11 cellular contexts compared by ENCODE assay signal in the genomic region with DNA sequence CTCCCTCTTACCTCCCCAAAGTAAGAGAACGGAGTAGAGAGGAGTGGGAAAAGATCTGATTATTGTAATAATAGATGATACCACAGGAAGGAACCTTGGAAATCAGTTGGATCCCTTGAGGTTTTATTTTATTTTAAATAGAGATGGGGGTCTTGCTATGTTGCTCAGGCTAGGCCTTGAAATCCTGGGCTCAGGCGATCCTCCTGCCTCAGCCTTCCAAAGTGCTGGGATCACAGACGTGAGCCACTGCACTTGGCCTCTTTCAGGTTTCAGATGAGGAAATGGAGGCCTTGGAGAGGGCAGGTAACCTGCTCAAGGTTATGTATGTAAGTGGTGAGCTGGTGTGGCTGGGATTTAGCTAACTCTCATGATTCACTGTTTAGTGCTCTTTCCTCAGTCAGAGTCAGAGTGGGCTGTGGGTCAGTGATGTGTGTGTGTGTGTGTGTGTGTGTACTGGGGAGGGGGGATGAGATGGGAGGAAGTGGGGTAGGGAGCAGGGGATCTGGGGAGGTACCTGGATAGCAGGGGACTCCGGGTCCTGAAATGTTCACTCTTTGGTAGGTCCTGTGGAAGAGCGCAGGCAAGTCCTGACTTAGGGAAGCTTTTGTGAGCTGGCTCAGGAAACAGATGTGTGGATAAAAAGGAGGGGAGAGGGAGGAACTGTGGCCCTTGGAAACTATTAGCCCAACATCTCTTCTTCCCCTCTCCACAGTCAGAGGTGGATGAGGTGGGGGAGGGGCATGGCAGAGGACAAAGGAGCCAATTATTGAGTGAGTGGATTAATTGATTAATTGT. TPM values are rescaled to one million over a fixed set of nuclear protein-coding genes. Genes with fewer than 3 reads are reported as not detected.
DNase-seq lines count a peak whose midpoint lies in the region; ATAC-seq and TF ChIP-seq lines count a peak whose summit lies in the region.
"Had no signal": no experiment of that assay in that cellular context is flagged by ENCODE, and none has a peak within 500 bp of the region (broad histone marks: within the 10 kb centered on the region; RNA-seq: fewer than 3 reads in every experiment).

No MANE protein-coding gene starts in this region.

- H4K20me1 ChIP-seq in OCI-LY3 (ENCODE audit: insufficient read depth, low read length) (no peaks in the 10 kb centered on the region), hepatocyte (ENCODE audit: insufficient read depth, poor library complexity, severe bottlenecking) (no peaks in the 10 kb centered on the region), smooth muscle cell (ENCODE audit: low read depth) (no peaks in the 10 kb centered on the region)

- peaks cover 73% of the 10 kb centered on the region for H3K4me1 ChIP-seq in OCI-LY3 (ENCODE audit: low read length)
- peaks cover 4% of the 10 kb centered on the region for H3K4me1 ChIP-seq in hepatocyte (ENCODE audit: insufficient read depth)
- H3K4me1 ChIP-seq in smooth muscle cell (ENCODE audit: low read depth), result peaks cover 15% of the 10 kb centered on the region
- H3K4me1 ChIP-seq: colonic mucosa had no signal

- TF ChIP-seq CTCF in OCI-LY3 (IDR thresholded peaks at IDR 0.05; ENCODE audit: low read depth, low read length) (no peak), hepatocyte (IDR thresholded peaks at IDR 0.05; ENCODE audit: poor library complexity) (no peak), smooth muscle cell (IDR thresholded peaks at IDR 0.05; ENCODE audit: borderline replicate concordance, insufficient read depth, poor library complexity, severe bottlenecking) (no peak)

- H3K4me3 ChIP-seq in OCI-LY3 (ENCODE audit: low read length), result peak overlapping the region; percentile 76
- no peak overlapping the region for H3K4me3 ChIP-seq in hepatocyte
- H3K4me3 ChIP-seq in smooth muscle cell, result no peak overlapping the region
- H3K4me3 ChIP-seq: colonic mucosa, sigmoid colon had no signal

- DNase-seq in activated CD4-positive, alpha-beta T cell treated with anti-CD3 and anti-CD28 coated beads, Interleukin-2, amount 10 ng/mL, durations not matched to agents 24 days and 14 days, result no peak
- no peak for DNase-seq in activated CD4-positive, alpha-beta T cell treated with anti-CD3 and anti-CD28 coated beads for 48 hours
- no peak for DNase-seq in hepatocyte (ENCODE audit: low spot score)
- no peak for DNase-seq in smooth muscle cell (lab: John Stamatoyannopoulos, UW; ENCODE audit: unreplicated experiment)
- DNase-seq in Right ventricle myocardium inferior (ENCODE audit: missing footprints), result no peak
- no peak for DNase-seq in effector CD4-positive, alpha-beta T cell

- H3K36me3 ChIP-seq in OCI-LY3 (replicated peaks; ENCODE audit: low read depth, low read length) (no peaks in the 10 kb centered on the region), hepatocyte (replicated peaks; ENCODE audit: insufficient read depth, low read depth) (no peaks in the 10 kb centered on the region), smooth muscle cell (ENCODE audit: low read depth) (no peaks in the 10 kb centered on the region)
- H3K36me3 ChIP-seq: colonic mucosa, sigmoid colon had no signal

- peak overlapping the region; percentile 56 for H3K9ac ChIP-seq in OCI-LY3 (ENCODE audit: low read length)
- H3K9ac ChIP-seq in smooth muscle cell (ENCODE audit: low read depth), result no peak overlapping the region
- H3K9ac ChIP-seq: SK-N-SH had no signal

- H3F3A ChIP-seq in smooth muscle cell (ENCODE audit: low read depth), result no peaks in the 10 kb centered on the region

- no peaks in the 10 kb centered on the region for H3K36me3 Mint-ChIP-seq in activated CD4-positive, alpha-beta T cell treated with anti-CD3 and anti-CD28 coated beads, Interleukin-2, amount 10 ng/mL, durations not matched to agents 24 days and 14 days (ENCODE audit: low read depth)

- peak overlapping the region; percentile 97 for H3K4me2 ChIP-seq in OCI-LY3 (ENCODE audit: low read length)
- H3K4me2 ChIP-seq in hepatocyte, result peak overlapping the region; percentile 48
- H3K4me2 ChIP-seq in smooth muscle cell, result peak overlapping the region; percentile 79
- H3K4me2 ChIP-seq: SK-N-SH had no signal

- no peaks in the 10 kb centered on the region for H3K9me3 ChIP-seq in OCI-LY3 (ENCODE audit: insufficient read depth, low read length)
- H3K9me3 ChIP-seq in hepatocyte (ENCODE audit: low read depth), result no peaks in the 10 kb centered on the region
- no peaks in the 10 kb centered on the region for H3K9me3 ChIP-seq in smooth muscle cell (replicated peaks; ENCODE audit: low read depth)
- H3K9me3 ChIP-seq: colonic mucosa, sigmoid colon, SK-N-SH had no signal

- 82% methylated on average over 5 of the region's 5 CpGs for WGBS in hepatocyte (ENCODE audit: low lambda C conversion rate, missing lambda C conversion rate)
- WGBS in smooth muscle cell (ENCODE audit: low lambda C conversion rate), result 72% methylated on average over 5 of the region's 5 CpGs

- no peaks in the 10 kb centered on the region for H3K9me2 ChIP-seq in hepatocyte (replicated peaks; ENCODE audit: insufficient read depth)
- H3K9me2 ChIP-seq: SK-N-SH had no signal

- intact Hi-C loops in activated CD4-positive, alpha-beta T cell treated with anti-CD3 and anti-CD28 coated beads, Interleukin-2, amount 10 ng/mL, durations not matched to agents 24 days and 14 days (cut with micrococcal nuclease), result loop anchor here (1.0 to 5.0 kb wide), 2 partner anchors 10 to 129 kb away; a partner anchor contains a TSS
- intact Hi-C loops in Right ventricle myocardium inferior (cut with DNase I), result no loop called here

- peaks cover 33% of the 10 kb centered on the region for H3K4me1 Mint-ChIP-seq in activated CD4-positive, alpha-beta T cell treated with anti-CD3 and anti-CD28 coated beads, Interleukin-2, amount 10 ng/mL, durations not matched to agents 24 days and 14 days

- peaks cover 36% of the 10 kb centered on the region for H3K27me3 Mint-ChIP-seq in activated CD4-positive, alpha-beta T cell treated with anti-CD3 and anti-CD28 coated beads, Interleukin-2, amount 10 ng/mL, durations not matched to agents 24 days and 14 days

- H3K27me3 ChIP-seq in OCI-LY3 (ENCODE audit: low read depth, low read length) (peaks cover 58% of the 10 kb centered on the region), hepatocyte (peaks cover 77% of the 10 kb centered on the region), smooth muscle cell (ENCODE audit: low read depth) (peaks cover 86% of the 10 kb centered on the region)

- H3K4me3 Mint-ChIP-seq in activated CD4-positive, alpha-beta T cell treated with anti-CD3 and anti-CD28 coated beads, Interleukin-2, amount 10 ng/mL, durations not matched to agents 24 days and 14 days, result peak overlapping the region; percentile 12

- peak overlapping the region; percentile 68 for H3K27ac Mint-ChIP-seq in activated CD4-positive, alpha-beta T cell treated with anti-CD3 and anti-CD28 coated beads, Interleukin-2, amount 10 ng/mL, durations not matched to agents 24 days and 14 days

- no peak for ATAC-seq in Right ventricle myocardium inferior
- no peak for ATAC-seq in HG02840 (IDR thresholded peaks at IDR 0.05; ENCODE audit: low FRiP score, unreplicated experiment)

- H3K9me3 Mint-ChIP-seq in activated CD4-positive, alpha-beta T cell treated with anti-CD3 and anti-CD28 coated beads, Interleukin-2, amount 10 ng/mL, durations not matched to agents 24 days and 14 days, result no peaks in the 10 kb centered on the region

- H3K27ac ChIP-seq in OCI-LY3 (ENCODE audit: low read length) (no peak overlapping the region), hepatocyte (no peak overlapping the region), smooth muscle cell (ENCODE audit: low read depth) (no peak overlapping the region)
- H3K27ac ChIP-seq: colonic mucosa, sigmoid colon had no signal

- H3K79me2 ChIP-seq in OCI-LY3 (ENCODE audit: low read length), result no peaks in the 10 kb centered on the region
- H3K79me2 ChIP-seq in hepatocyte, result no peaks in the 10 kb centered on the region
- no peaks in the 10 kb centered on the region for H3K79me2 ChIP-seq in smooth muscle cell (ENCODE audit: low read depth)

- peak overlapping the region; percentile 91 for H2AFZ ChIP-seq in OCI-LY3 (ENCODE audit: low read depth, low read length)
- no peak overlapping the region for H2AFZ ChIP-seq in hepatocyte
- peak overlapping the region; percentile 71 for H2AFZ ChIP-seq in smooth muscle cell (ENCODE audit: low read depth)

RNA-seq across cellular contexts. Expression of a gene that starts 4.7 kb away (rescaled TPM):
- not detected in 2 replicates for total RNA-seq in activated CD4-positive, alpha-beta T cell treated with anti-CD3 and anti-CD28 coated beads, Interleukin-2, amount 10 ng/mL, durations not matched to agents 24 days and 14 days
- not detected in 2 replicates for total RNA-seq in hepatocyte
- polyA plus RNA-seq in hepatocyte, result not detected in 2 replicates
- total RNA-seq in smooth muscle cell, result not detected in 2 replicates
- not detected in 2 replicates for polyA plus RNA-seq in smooth muscle cell
- total RNA-seq in Right ventricle myocardium inferior, result 1.7 TPM
- total RNA-seq: colonic mucosa, sigmoid colon had no signal
- polyA plus RNA-seq: sigmoid colon, SK-N-SH had no signal

RNA-seq across cellular contexts. Expression of a gene that starts 29.2 kb away (rescaled TPM):
- 14.5 and 15.2 TPM in 2 replicates for total RNA-seq in activated CD4-positive, alpha-beta T cell treated with anti-CD3 and anti-CD28 coated beads, Interleukin-2, amount 10 ng/mL, durations not matched to agents 24 days and 14 days
- total RNA-seq in hepatocyte, result 63.5 and 71.3 TPM in 2 replicates
- polyA plus RNA-seq in hepatocyte, result 74.4 and 83.1 TPM in 2 replicates
- total RNA-seq in smooth muscle cell, result 52.0 and 56.6 TPM in 2 replicates
- 46.5 and 59.5 TPM in 2 replicates for polyA plus RNA-seq in smooth muscle cell
- total RNA-seq in Right ventricle myocardium inferior, result 186 TPM
